1 cellular context compared by ENCODE assay signal in genomic region chr7:149875396-149875795, GRCh38.
TF ChIP-seq lines count a peak whose summit lies in the region.

No MANE protein-coding gene starts in this region.

TF ChIP-seq in HepG2, 621 proteins besides CTCF, POLR2A, EP300 and RAD21:
- TF ChIP-seq SP2 (CRISPR knock-in tag; IDR thresholded peaks at IDR 0.05) (no peak), ZC3H13 (CRISPR knock-in tag; IDR thresholded peaks at IDR 0.05) (no peak), ZNF251 (CRISPR knock-in tag; IDR thresholded peaks at IDR 0.05) (no peak), ZNF460 (CRISPR knock-in tag; IDR thresholded peaks at IDR 0.05; ENCODE audit: borderline replicate concordance) (no peak), ZFP36L1 (CRISPR knock-in tag; IDR thresholded peaks at IDR 0.05) (no peak), ZNF557 (CRISPR knock-in tag; IDR thresholded peaks at IDR 0.05) (no peak), JDP2 (CRISPR knock-in tag; IDR thresholded peaks at IDR 0.05; ENCODE audit: borderline replicate concordance) (no peak), ZFY (CRISPR knock-in tag; IDR thresholded peaks at IDR 0.05) (no peak), CBX2 (IDR thresholded peaks at IDR 0.05; ENCODE audit: low read depth, low read length) (no peak), CBX2 (CRISPR knock-in tag; IDR thresholded peaks at IDR 0.05; ENCODE audit: low read depth) (no peak), HIC2 (CRISPR knock-in tag; IDR thresholded peaks at IDR 0.05; ENCODE audit: low read depth) (no peak), ZNF749 (CRISPR knock-in tag; IDR thresholded peaks at IDR 0.05; ENCODE audit: borderline replicate concordance) (no peak), ZNF850 (CRISPR knock-in tag; conservative IDR thresholded peaks at IDR 0.05) (no peak), JARID2 (CRISPR knock-in tag; IDR thresholded peaks at IDR 0.05; ENCODE audit: insufficient replicate concordance) (no peak), MLX (CRISPR knock-in tag; IDR thresholded peaks at IDR 0.05) (no peak), TOPORS (CRISPR knock-in tag; IDR thresholded peaks at IDR 0.05) (no peak), STAT6 (CRISPR knock-in tag; IDR thresholded peaks at IDR 0.05; ENCODE audit: borderline replicate concordance) (no peak), TBX3 (IDR thresholded peaks at IDR 0.05; ENCODE audit: borderline replicate concordance) (no peak), ZNF382 (CRISPR knock-in tag; IDR thresholded peaks at IDR 0.05; ENCODE audit: borderline replicate concordance) (no peak)
- TF ChIP-seq, protein P1, sequence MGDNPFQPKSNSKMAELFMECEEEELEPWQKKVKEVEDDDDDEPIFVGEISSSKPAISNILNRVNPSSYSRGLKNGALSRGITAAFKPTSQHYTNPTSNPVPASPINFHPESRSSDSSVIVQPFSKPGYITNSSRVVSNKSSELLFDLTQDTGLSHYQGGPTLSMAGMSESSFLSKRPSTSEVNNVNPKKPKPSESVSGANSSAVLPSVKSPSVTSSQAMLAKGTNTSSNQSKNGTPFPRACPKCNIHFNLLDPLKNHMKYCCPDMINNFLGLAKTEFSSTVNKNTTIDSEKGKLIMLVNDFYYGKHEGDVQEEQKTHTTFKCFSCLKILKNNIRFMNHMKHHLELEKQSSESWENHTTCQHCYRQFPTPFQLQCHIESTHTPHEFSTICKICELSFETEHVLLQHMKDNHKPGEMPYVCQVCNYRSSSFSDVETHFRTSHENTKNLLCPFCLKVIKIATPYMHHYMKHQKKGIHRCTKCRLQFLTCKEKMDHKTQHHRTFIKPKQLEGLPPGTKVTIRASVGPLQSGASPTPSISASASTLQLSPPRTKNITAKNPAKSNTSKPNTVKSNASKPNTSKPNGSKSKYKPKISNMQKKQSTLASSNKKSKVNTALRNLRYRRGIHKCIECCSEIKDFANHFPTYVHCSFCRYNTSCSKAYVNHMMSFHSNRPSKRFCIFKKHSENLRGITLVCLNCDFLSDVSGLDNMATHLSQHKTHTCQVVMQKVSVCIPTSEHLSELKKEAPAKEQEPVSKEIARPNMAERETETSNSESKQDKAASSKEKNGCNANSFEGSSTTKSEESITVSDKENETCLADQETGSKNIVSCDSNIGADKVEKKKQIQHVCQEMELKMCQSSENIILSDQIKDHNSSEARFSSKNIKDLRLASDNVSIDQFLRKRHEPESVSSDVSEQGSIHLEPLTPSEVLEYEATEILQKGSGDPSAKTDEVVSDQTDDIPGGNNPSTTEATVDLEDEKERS (CRISPR knock-in tag; IDR thresholded peaks at IDR 0.05), result no peak
- TF ChIP-seq, protein P2, sequence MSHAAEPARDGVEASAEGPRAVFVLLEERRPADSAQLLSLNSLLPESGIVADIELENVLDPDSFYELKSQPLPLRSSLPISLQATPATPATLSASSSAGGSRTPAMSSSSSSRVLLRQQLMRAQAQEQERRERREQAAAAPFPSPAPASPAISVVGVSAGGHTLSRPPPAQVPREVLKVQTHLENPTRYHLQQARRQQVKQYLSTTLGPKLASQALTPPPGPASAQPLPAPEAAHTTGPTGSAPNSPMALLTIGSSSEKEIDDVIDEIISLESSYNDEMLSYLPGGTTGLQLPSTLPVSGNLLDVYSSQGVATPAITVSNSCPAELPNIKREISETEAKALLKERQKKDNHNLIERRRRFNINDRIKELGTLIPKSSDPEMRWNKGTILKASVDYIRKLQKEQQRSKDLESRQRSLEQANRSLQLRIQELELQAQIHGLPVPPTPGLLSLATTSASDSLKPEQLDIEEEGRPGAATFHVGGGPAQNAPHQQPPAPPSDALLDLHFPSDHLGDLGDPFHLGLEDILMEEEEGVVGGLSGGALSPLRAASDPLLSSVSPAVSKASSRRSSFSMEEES (CRISPR knock-in tag; IDR thresholded peaks at IDR 0.05), result no peak
TF ChIP-seq in HepG2: peak in this region for 0.
